ENCODE assay signal across 8 cellular contexts in the genomic region with DNA sequence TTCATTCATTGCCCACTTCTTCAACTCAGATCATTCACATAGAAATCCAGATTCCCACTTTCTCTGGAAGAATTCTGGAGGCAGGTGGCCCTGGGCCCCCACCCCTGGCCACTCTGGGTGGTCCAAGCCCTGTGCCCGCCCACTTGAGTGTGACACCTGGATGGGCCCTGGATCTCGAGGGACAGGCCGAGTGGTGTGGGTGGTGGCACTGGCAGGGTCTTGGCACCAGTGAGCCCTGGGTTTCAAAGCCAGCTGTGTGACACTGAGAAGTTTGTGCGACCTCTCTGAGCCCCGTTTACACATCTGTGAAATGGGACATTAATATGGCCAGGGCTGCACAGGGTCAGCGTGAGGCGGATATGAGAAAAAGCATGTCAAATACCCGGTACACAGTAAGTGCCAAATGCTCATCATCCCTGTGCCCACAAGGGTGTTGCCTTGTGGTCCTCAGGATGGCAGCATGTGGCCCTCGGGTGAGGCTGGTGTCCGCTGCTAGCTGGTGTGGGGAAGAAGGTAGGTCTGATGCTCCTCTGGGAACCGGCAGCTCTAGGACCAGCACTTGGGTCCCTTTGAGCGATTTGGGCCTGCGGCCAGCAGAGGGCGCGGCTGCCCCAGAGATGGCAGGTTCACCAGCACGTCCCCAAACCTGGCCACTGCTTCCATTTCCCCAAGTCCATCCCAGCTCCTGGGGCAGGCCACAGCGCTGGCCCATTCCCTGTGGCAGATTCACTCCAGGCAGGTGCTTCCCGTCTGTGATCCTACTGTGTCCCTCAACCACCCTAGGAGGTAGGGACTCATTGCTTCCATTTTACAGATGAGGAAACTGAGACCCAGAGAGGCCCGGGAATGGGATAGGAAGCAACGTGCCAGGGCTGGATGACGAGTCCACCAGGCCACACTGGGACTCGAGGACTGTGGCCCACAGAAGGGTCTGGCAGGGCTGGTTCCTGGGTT. TPM values are rescaled to one million over a fixed set of nuclear protein-coding genes. Genes with fewer than 3 reads are reported as not detected.
A peak's percentile ranks its signal among the peaks of the same experiment; 100 is the strongest.
DNase-seq lines count a peak whose midpoint lies in the region; TF ChIP-seq lines count a peak whose summit lies in the region.

No MANE protein-coding gene starts in this region.

- POLR2A ChIA-PET in PC-9 (lab: Charles Lee; ENCODE audit: unreplicated experiment), result interaction anchor here (0.7 kb wide), 1 partner anchor 109 kb away, joined by 3 read pairs; no protein-coding TSS in a partner anchor

- H3K9ac ChIP-seq in neural cell (ENCODE audit: low read length), result no peak overlapping the region

- H4K20me1 ChIP-seq in PC-9 (ENCODE audit: insufficient read depth), result peaks cover 34% of the 10 kb centered on the region
- H4K20me1 ChIP-seq in neural cell (ENCODE audit: insufficient read depth), result no peaks in the 10 kb centered on the region

- 0 out of 2 replicates have a peak, but pooled peaks cover 6% of the 10 kb centered on the region for H3K36me3 ChIP-seq in PC-9 (ENCODE audit: low read depth)
- H3K36me3 ChIP-seq in neural cell (ENCODE audit: insufficient read depth, low read length), result no peaks in the 10 kb centered on the region

- H3K4me2 ChIP-seq in PC-9 (no peak overlapping the region), neural cell (ENCODE audit: low read length) (no peak overlapping the region)

- H3K79me2 ChIP-seq in PC-9 (ENCODE audit: low read depth), result peaks cover 30% of the 10 kb centered on the region
- no peaks in the 10 kb centered on the region for H3K79me2 ChIP-seq in neural cell (replicated peaks; ENCODE audit: insufficient read depth, low read length)

- H3K27me3 ChIP-seq in PC-9 (ENCODE audit: insufficient read depth, low read depth) (no peaks in the 10 kb centered on the region), neural cell (ENCODE audit: insufficient read depth, low read depth, low read length) (no peaks in the 10 kb centered on the region)

- no peak for TF ChIP-seq EP300 in neural cell (conservative IDR thresholded peaks at IDR 0.05; ENCODE audit: poor library complexity, severe bottlenecking)

- H3K4me1 ChIP-seq in PC-9 (replicated peaks; ENCODE audit: insufficient read depth), result peaks cover 22% of the 10 kb centered on the region

- CTCF ChIA-PET in PC-9 (lab: Charles Lee), result interaction anchor here (0.9 kb wide), 1 partner anchor 107 kb away, joined by 3 read pairs; no protein-coding TSS in a partner anchor

- H3K4me3 ChIP-seq in PC-9 (no peak overlapping the region), neural cell (ENCODE audit: low read length) (no peak overlapping the region)

- H3F3A ChIP-seq in PC-9 (ENCODE audit: insufficient read depth, low read depth) (peaks cover 8% of the 10 kb centered on the region; the same call in 1 of the 2 replicates), neural cell (ENCODE audit: insufficient read depth, low read length, poor library complexity, severe bottlenecking) (no peaks in the 10 kb centered on the region)

- DNase-seq in ELR (ENCODE audit: low read depth), result peak; percentile 81
- peak; percentile 0 for DNase-seq in HS-5 (ENCODE audit: low read depth)
- DNase-seq in PC-9, result peak; percentile 61 to 71
- DNase-seq in activated T-cell treated with anti-CD3 and anti-CD28 coated beads, Interleukin-2, amount 50 U/mL, for 48 hours, result peak; percentile 86 to 88
- peak; percentile 64 for DNase-seq in fibroblast of peridontal ligament (ENCODE audit: extremely low read depth)
- peak; percentile 56 for DNase-seq in stimulated activated naive CD4-positive, alpha-beta T cell treated with Interleukin-2 at 50 U/mL for 16 hours (lab: John Stamatoyannopoulos, UW)
- no peak for DNase-seq in NCI-H2029 (lab: John Stamatoyannopoulos, UW)

- no peak overlapping the region for H3K27ac ChIP-seq in PC-9
- H3K27ac ChIP-seq in neural cell (ENCODE audit: low read length), result no peak overlapping the region

- TF ChIP-seq CTCF in PC-9 (conservative IDR thresholded peaks at IDR 0.05) (peak; percentile 88), neural cell (IDR thresholded peaks at IDR 0.05; ENCODE audit: poor library complexity, severe bottlenecking) (peak; percentile 91)

- no TSS peak for BruUV-seq in PC-9 (replicated peaks; lab: Mats Ljungman, UMichigan)

- TF ChIP-seq RAD21 in neural cell (conservative IDR thresholded peaks at IDR 0.05), result peak; percentile 93

- intact Hi-C loops in PC-9 (cut with micrococcal nuclease; ENCODE audit: unreplicated experiment), result loop anchor here (1.0 to 10.0 kb wide), 3 partner anchors 86 to 132 kb away; a partner anchor contains a TSS

- H3K9me2 ChIP-seq in PC-9 (ENCODE audit: insufficient read depth) (no peaks in the 10 kb centered on the region), neural cell (ENCODE audit: insufficient read depth, low read length) (no peaks in the 10 kb centered on the region)

- H2AFZ ChIP-seq in PC-9 (no peak overlapping the region), neural cell (ENCODE audit: low read depth, low read length) (no peak overlapping the region)

- H3K9me3 ChIP-seq in PC-9 (ENCODE audit: insufficient read depth, low read depth) (no peaks in the 10 kb centered on the region), neural cell (ENCODE audit: low read length) (no peaks in the 10 kb centered on the region)

TF ChIP-seq in neural cell, 6 proteins besides CTCF, POLR2A, EP300 and RAD21:
- peak; percentile 94 for TF ChIP-seq SMC3 (conservative IDR thresholded peaks at IDR 0.05; ENCODE audit: poor library complexity)
- TF ChIP-seq, protein P1, sequence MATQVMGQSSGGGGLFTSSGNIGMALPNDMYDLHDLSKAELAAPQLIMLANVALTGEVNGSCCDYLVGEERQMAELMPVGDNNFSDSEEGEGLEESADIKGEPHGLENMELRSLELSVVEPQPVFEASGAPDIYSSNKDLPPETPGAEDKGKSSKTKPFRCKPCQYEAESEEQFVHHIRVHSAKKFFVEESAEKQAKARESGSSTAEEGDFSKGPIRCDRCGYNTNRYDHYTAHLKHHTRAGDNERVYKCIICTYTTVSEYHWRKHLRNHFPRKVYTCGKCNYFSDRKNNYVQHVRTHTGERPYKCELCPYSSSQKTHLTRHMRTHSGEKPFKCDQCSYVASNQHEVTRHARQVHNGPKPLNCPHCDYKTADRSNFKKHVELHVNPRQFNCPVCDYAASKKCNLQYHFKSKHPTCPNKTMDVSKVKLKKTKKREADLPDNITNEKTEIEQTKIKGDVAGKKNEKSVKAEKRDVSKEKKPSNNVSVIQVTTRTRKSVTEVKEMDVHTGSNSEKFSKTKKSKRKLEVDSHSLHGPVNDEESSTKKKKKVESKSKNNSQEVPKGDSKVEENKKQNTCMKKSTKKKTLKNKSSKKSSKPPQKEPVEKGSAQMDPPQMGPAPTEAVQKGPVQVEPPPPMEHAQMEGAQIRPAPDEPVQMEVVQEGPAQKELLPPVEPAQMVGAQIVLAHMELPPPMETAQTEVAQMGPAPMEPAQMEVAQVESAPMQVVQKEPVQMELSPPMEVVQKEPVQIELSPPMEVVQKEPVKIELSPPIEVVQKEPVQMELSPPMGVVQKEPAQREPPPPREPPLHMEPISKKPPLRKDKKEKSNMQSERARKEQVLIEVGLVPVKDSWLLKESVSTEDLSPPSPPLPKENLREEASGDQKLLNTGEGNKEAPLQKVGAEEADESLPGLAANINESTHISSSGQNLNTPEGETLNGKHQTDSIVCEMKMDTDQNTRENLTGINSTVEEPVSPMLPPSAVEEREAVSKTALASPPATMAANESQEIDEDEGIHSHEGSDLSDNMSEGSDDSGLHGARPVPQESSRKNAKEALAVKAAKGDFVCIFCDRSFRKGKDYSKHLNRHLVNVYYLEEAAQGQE (IDR thresholded peaks at IDR 0.05; ENCODE audit: borderline replicate concordance), result no peak

RNA-seq across cellular contexts. Expression of a gene that starts 3.6 kb away (rescaled TPM):
- 41.3 and 44.8 TPM in 2 replicates for total RNA-seq in PC-9 (2021)
- 2.1 TPM in 1 of 2 replicates, not detected in the other for polyA plus RNA-seq in neural cell
- 0.73 and 2.1 TPM in 2 replicates for polyA minus RNA-seq in neural cell

RNA-seq across cellular contexts. Expression of a gene that starts 11.4 kb away (rescaled TPM):
- 0.74 and 1.3 TPM in 2 replicates for total RNA-seq in PC-9 (2021)
- polyA plus RNA-seq in neural cell, result 9.6 and 12.5 TPM in 2 replicates
- polyA minus RNA-seq in neural cell, result 4.4 and 5.1 TPM in 2 replicates

RNA-seq across cellular contexts. Expression of a gene that starts 57.7 kb away (rescaled TPM):
- 4.7 and 5.5 TPM in 2 replicates for total RNA-seq in PC-9 (2021)
- 2.4 and 3.3 TPM in 2 replicates for polyA plus RNA-seq in neural cell
- 11.0 and 11.2 TPM in 2 replicates for polyA minus RNA-seq in neural cell
